ENCODE assay signal across 22 cellular contexts in genomic region chr18:56329536-56329935, GRCh38.
DNase-seq lines count a peak whose midpoint lies in the region; ATAC-seq, FAIRE-seq and TF ChIP-seq lines count a peak whose summit lies in the region.
"Had no signal": no experiment of that assay in that cellular context is flagged by ENCODE, and none has a peak within 500 bp of the region (broad histone marks: within the 10 kb centered on the region; RNA-seq: fewer than 3 reads in every experiment).

No MANE protein-coding gene starts in this region.

- H3K9ac ChIP-seq in endothelial cell of umbilical vein (replicated peaks; ENCODE audit: extremely low read depth, insufficient read depth, low read length) = no peak overlapping the region
- H3K9ac ChIP-seq: BLaER1 treated with 17β-estradiol and CSF1 and Interleukin-3, amounts not matched to agents 10 nM and 100 nM had no signal

- BruUV-seq in endothelial cell of umbilical vein (replicated peaks; lab: Mats Ljungman, UMichigan) = no TSS peak

- no peak for TF ChIP-seq CTCF in endothelial cell of umbilical vein (IDR thresholded peaks at IDR 0.05; ENCODE audit: extremely low read depth in 1 of 2, insufficient read depth in 1 of 2, low read depth in 1 of 2, low read length in 2 of 2)
- no peak for TF ChIP-seq CTCF in neural crest cell (conservative IDR thresholded peaks at IDR 0.05)
- TF ChIP-seq CTCF in natural killer cell (IDR thresholded peaks at IDR 0.05) = no peak

- no peaks in the 10 kb centered on the region for H3K36me3 Mint-ChIP-seq in neural crest cell (ENCODE audit: low read depth)
- no peaks in the 10 kb centered on the region for H3K36me3 Mint-ChIP-seq in natural killer cell
- H3K36me3 Mint-ChIP-seq: CD8-positive, alpha-beta T cell had no signal

- H3K27ac Mint-ChIP-seq in neural crest cell (ENCODE audit: unreplicated experiment) (peak overlapping the region; percentile 65), natural killer cell (no peak overlapping the region)
- H3K27ac Mint-ChIP-seq: B cell; CD4-positive, alpha-beta T cell; CD8-positive, alpha-beta T cell had no signal

- TF ChIP-seq POLR2A in endothelial cell of umbilical vein (IDR thresholded peaks at IDR 0.05; ENCODE audit: low read depth, low read length) = no peak

- peaks cover 17% of the 10 kb centered on the region for H3K4me1 ChIP-seq in endothelial cell of umbilical vein (ENCODE audit: control insufficient read depth, extremely low read depth, insufficient read depth, low read length)
- H3K4me1 ChIP-seq: A549, Caco-2 had no signal

- H3K4me2 ChIP-seq in endothelial cell of umbilical vein (ENCODE audit: insufficient read depth, low read length) = no peak overlapping the region
- H3K4me2 ChIP-seq: A549; BLaER1 treated with 17β-estradiol and CSF1 and Interleukin-3, amounts not matched to agents 10 nM and 100 nM had no signal

- POLR2A ChIA-PET in endothelial cell of umbilical vein (lab: Charles Lee) = no interaction called here

- H3K4me3 Mint-ChIP-seq in neural crest cell (no peak overlapping the region), natural killer cell (no peak overlapping the region)
- H3K4me3 Mint-ChIP-seq: B cell; CD4-positive, alpha-beta T cell; CD8-positive, alpha-beta T cell had no signal

- no peaks in the 10 kb centered on the region for H3K9me1 ChIP-seq in endothelial cell of umbilical vein (replicated peaks; ENCODE audit: control insufficient read depth, extremely low read depth, insufficient read depth, low read length)

- H3K4me3 ChIP-seq in endothelial cell of umbilical vein (replicated peaks in 1 of 3; ENCODE audit: insufficient read depth in 1 of 3, low read depth in 1 of 3, low read length in 3 of 3) = no peak overlapping the region
- H3K4me3 ChIP-seq: A549; BLaER1 treated with 17β-estradiol and CSF1 and Interleukin-3, amounts not matched to agents 10 nM and 100 nM; GM12878 had no signal

- ATAC-seq in HG03139 (IDR thresholded peaks at IDR 0.05; ENCODE audit: unreplicated experiment) (no peak), natural killer cell (no peak)
- ATAC-seq: A549; CD8-positive, alpha-beta T cell; GM12878 had no signal

- peak; percentile 4 for FAIRE-seq in endothelial cell of umbilical vein (lab: Jason Lieb, UNC)
- FAIRE-seq: A549, GM12878, GM12892, GM18507 had no signal

- H3K4me1 Mint-ChIP-seq in neural crest cell (peaks cover 19% of the 10 kb centered on the region), natural killer cell (no peaks in the 10 kb centered on the region)
- H3K4me1 Mint-ChIP-seq: B cell had no signal

- H3K79me2 ChIP-seq in endothelial cell of umbilical vein (ENCODE audit: control insufficient read depth, insufficient read depth, low read length) = no peaks in the 10 kb centered on the region

- H3K27me3 Mint-ChIP-seq in neural crest cell (ENCODE audit: low read depth) = no peaks in the 10 kb centered on the region
- H3K27me3 Mint-ChIP-seq in natural killer cell (ENCODE audit: low read depth in 2 of 2) = no peaks in the 10 kb centered on the region
- H3K27me3 Mint-ChIP-seq: B cell; CD4-positive, alpha-beta T cell had no signal

- DNase-seq in EH (ENCODE audit: low read depth) = peak; percentile 58
- no peak for DNase-seq in endothelial cell of umbilical vein (ENCODE audit: low read depth, low spot score)
- DNase-seq in neural crest cell (ENCODE audit: low read depth, low spot score) = no peak
- DNase-seq in natural killer cell = no peak
- DNase-seq in NOMO-1 treated with DMSO at 0.1 percent for 48 hours (lab: John Stamatoyannopoulos, UW; ENCODE audit: unreplicated experiment) = no peak
- DNase-seq: AML-193; Caco-2; Calu3; CD4-positive, alpha-beta T cell; CD8-positive, alpha-beta T cell; DMS79 treated with DMSO at 0.1 percent for 48 hours; EL; GDM1 had no signal

- intact Hi-C loops in endothelial cell of umbilical vein (cut with micrococcal nuclease) (no loop called here), natural killer cell (cut with micrococcal nuclease) (no loop called here)

- no peak overlapping the region for H3K27ac ChIP-seq in endothelial cell of umbilical vein (ENCODE audit: insufficient read depth, low read depth, low read length)
- H3K27ac ChIP-seq: 22Rv1; A549; BLaER1 treated with 17β-estradiol and CSF1 and Interleukin-3, amounts not matched to agents 10 nM and 100 nM; C4-2B had no signal

- H3K9me3 ChIP-seq in endothelial cell of umbilical vein (replicated peaks; ENCODE audit: control insufficient read depth, insufficient read depth, low read length) = no peaks in the 10 kb centered on the region
- H3K9me3 ChIP-seq: A549; BLaER1 treated with 17β-estradiol and CSF1 and Interleukin-3, amounts not matched to agents 10 nM and 100 nM; Caco-2 had no signal

- dilution Hi-C loops in endothelial cell of umbilical vein (cut with MboI; ENCODE audit: extremely low pct_ligation_motif_present, low sequenced_read_pairs) = no loop called here

- no peaks in the 10 kb centered on the region for H3K27me3 ChIP-seq in endothelial cell of umbilical vein (ENCODE audit: control insufficient read depth in 2 of 2, insufficient read depth in 2 of 2, low read length in 2 of 2)
- H3K27me3 ChIP-seq: BLaER1 treated with 17β-estradiol and CSF1 and Interleukin-3, amounts not matched to agents 10 nM and 100 nM had no signal

- CTCF ChIA-PET in endothelial cell of umbilical vein (lab: Charles Lee) = no interaction called here

- H4K20me1 ChIP-seq in endothelial cell of umbilical vein (replicated peaks; ENCODE audit: control insufficient read depth, extremely low read depth, insufficient read depth, low read length) = no peaks in the 10 kb centered on the region
- H4K20me1 ChIP-seq: BLaER1 treated with 17β-estradiol and CSF1 and Interleukin-3, amounts not matched to agents 10 nM and 100 nM had no signal

- no peak overlapping the region for H2AFZ ChIP-seq in endothelial cell of umbilical vein (ENCODE audit: low read depth, low read length)

- peaks cover 5% of the 10 kb centered on the region for H3K9me3 Mint-ChIP-seq in neural crest cell
- H3K9me3 Mint-ChIP-seq in natural killer cell = no peaks in the 10 kb centered on the region
- H3K9me3 Mint-ChIP-seq: CD4-positive, alpha-beta T cell; CD8-positive, alpha-beta T cell had no signal

- no peaks in the 10 kb centered on the region for H3K36me3 ChIP-seq in endothelial cell of umbilical vein (ENCODE audit: control insufficient read depth in 2 of 2, extremely low read depth in 1 of 2, insufficient read depth in 2 of 2, low read length in 2 of 2)
- H3K36me3 ChIP-seq: BLaER1 treated with 17β-estradiol and CSF1 and Interleukin-3, amounts not matched to agents 10 nM and 100 nM had no signal

TF ChIP-seq in endothelial cell of umbilical vein, 7 proteins besides CTCF, POLR2A, EP300 and RAD21:
- TF ChIP-seq MYC (IDR thresholded peaks at IDR 0.05; ENCODE audit: low read depth, low read length) = no peak
- no peak for TF ChIP-seq POLR2AphosphoS5 (IDR thresholded peaks at IDR 0.05; ENCODE audit: insufficient read depth, low read depth, low read length)
- TF ChIP-seq FOS (IDR thresholded peaks at IDR 0.05; ENCODE audit: borderline replicate concordance, insufficient read depth, low read length) = no peak
- no peak for TF ChIP-seq GATA2 (IDR thresholded peaks at IDR 0.05; ENCODE audit: insufficient read depth, insufficient read length, low read depth, low read length)
- no peak for TF ChIP-seq JUN (IDR thresholded peaks at IDR 0.05; ENCODE audit: borderline replicate concordance, insufficient read depth, insufficient read length, low read depth)
- TF ChIP-seq EZH2 (IDR thresholded peaks at IDR 0.05; ENCODE audit: borderline replicate concordance, low read depth, low read length, severe bottlenecking) = no peak
- TF ChIP-seq MAX (IDR thresholded peaks at IDR 0.05; ENCODE audit: insufficient read depth, insufficient read length) = no peak
